14 cellular contexts compared by ENCODE assay signal in genomic region chr7:114970308-114970707, GRCh38.
"Had no signal": no experiment of that assay in that cellular context is flagged by ENCODE, and none has a peak within 500 bp of the region (broad histone marks: within the 10 kb centered on the region; RNA-seq: fewer than 3 reads in every experiment).

No MANE protein-coding gene starts in this region.

- H3K27ac ChIP-seq: coronary artery, heart right ventricle, left ventricle myocardium inferior, neural progenitor cell, ovary, tibial artery, uterus had no signal

- H3K4me3 Mint-ChIP-seq: neural progenitor cell had no signal

- DNase-seq: activated CD8-positive, alpha-beta memory T cell treated with anti-CD3 and anti-CD28 coated beads, Interleukin-2, amount 50 U/mL, for 48 hours; activated effector memory CD4-positive, alpha-beta T cell treated with anti-CD3 and anti-CD28 coated beads, Interleukin-2, amount 50 U/mL, for 16 hours; effector CD4-positive, alpha-beta T cell; heart right ventricle; left ventricle myocardium inferior; mesendoderm; ovary; SK-N-SH; stimulated activated CD4-positive, alpha-beta T cell treated with anti-CD3 and anti-CD28 coated beads, Interleukin-4, amount 100 ng/mL, for 24 hours; tibial artery; uterus had no signal

- H3K4me1 ChIP-seq: neural progenitor cell, tibial artery, uterus had no signal

- H3K27ac Mint-ChIP-seq: neural progenitor cell had no signal

- H3K9me3 Mint-ChIP-seq: neural progenitor cell had no signal

- H3K36me3 ChIP-seq: heart right ventricle, left ventricle myocardium inferior, neural progenitor cell, ovary, tibial artery, uterus had no signal

- H3K27me3 ChIP-seq: heart right ventricle, neural progenitor cell, ovary, tibial artery, uterus had no signal

- H3K4me3 ChIP-seq: coronary artery, heart right ventricle, left ventricle myocardium inferior, neural progenitor cell, ovary, tibial artery, uterus had no signal

- H3K9me3 ChIP-seq: heart right ventricle, left ventricle myocardium inferior, ovary, SK-N-SH, tibial artery, uterus had no signal

- ATAC-seq: activated CD4-positive, CD25-positive, alpha-beta regulatory T cell treated with anti-CD3 and anti-CD28 coated beads, Interleukin-2, amount 50 U/mL, for 24 hours; heart right ventricle had no signal
